Comparison of ENCODE assay signal across 3 cellular contexts in the genomic region with DNA sequence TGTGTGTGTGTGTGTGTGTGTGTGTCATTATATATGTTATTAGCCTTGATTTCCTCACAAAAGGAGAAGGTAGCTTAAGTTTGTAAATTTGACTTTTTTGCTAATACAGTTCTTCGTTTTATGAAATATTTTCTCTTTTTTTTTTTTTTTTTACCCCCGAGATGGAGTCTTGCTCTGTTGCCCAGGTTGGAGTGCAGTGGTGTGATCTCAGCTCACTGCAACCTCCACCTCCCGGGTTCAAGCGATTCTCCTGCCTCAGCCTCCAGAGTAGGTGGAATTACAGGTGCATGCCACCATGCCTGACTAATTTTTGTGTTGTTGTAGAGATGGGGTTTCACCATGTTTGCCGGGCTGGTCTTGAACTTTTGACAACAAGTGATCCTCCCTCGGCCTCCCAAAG. TPM values are rescaled to one million over a fixed set of nuclear protein-coding genes. Genes with fewer than 3 reads are reported as not detected.
"Had no signal": no experiment of that assay in that cellular context is flagged by ENCODE, and none has a peak within 500 bp of the region (broad histone marks: within the 10 kb centered on the region; RNA-seq: fewer than 3 reads in every experiment).

No MANE protein-coding gene starts in this region.

RNA-seq across cellular contexts. Expression of a gene that starts 42.7 kb away (rescaled TPM):
- total RNA-seq: M059J, Right ventricle myocardium inferior, SJCRH30 had no signal
